8 cellular contexts compared by ENCODE assay signal in the genomic region with DNA sequence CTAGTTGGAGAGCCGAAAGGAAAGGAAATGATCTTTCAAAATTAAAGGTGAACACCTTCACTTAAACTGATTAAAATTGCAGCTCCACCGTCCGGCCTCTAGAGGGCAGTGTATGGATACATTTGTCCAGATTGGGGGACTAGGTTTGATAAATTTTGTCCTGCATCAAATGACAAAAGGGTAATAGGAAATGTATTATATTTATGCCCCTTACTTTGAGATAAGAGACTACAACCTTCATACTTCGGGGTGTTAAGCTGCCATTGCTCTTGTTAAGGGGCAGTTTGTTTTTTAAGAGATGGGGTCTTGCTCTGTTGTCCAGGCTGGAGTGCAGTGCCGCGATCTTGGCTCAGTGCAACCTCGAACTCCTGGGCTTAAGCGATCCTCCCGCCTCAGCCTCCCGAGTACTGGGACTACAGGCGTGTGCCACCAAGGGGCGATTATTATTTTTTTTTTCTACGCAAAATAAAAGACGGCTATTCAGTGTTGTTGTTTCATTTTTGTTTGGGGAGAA. TPM values are rescaled to one million over a fixed set of nuclear protein-coding genes. Genes with fewer than 3 reads are reported as not detected.
A peak's percentile ranks its signal among the peaks of the same experiment; 100 is the strongest.
DNase-seq lines count a peak whose midpoint lies in the region; ATAC-seq and TF ChIP-seq lines count a peak whose summit lies in the region.

No MANE protein-coding gene starts in this region.

- peak; percentile 83 for TF ChIP-seq CTCF in coronary artery (IDR thresholded peaks at IDR 0.05)

- H3K36me3 Mint-ChIP-seq in activated CD4-positive, alpha-beta T cell treated with anti-CD3 and anti-CD28 coated beads for 36 hours (ENCODE audit: low read depth), result peaks cover 14% of the 10 kb centered on the region

- intact Hi-C loops in activated CD4-positive, alpha-beta T cell treated with anti-CD3 and anti-CD28 coated beads for 36 hours (cut with DNase I, micrococcal nuclease), result loop anchor here (1.0 kb wide), 3 partner anchors 33 to 108 kb away; partner anchors contain the start of genes RPS26 (in 2 of the 2) and PA2G4 (in 1 of the 2)

- POLR2A ChIA-PET in activated CD4-positive, alpha-beta T cell treated with anti-CD3 and anti-CD28 coated beads for 36 hours (lab: Charles Lee), result interaction anchor here (0.7 to 1.3 kb wide), 7 partner anchors 14 to 270 kb away, joined by 3 to 6 read pairs (median 4); partner anchors contain the start of gene RAB5B

- H3K27ac Mint-ChIP-seq in activated CD4-positive, alpha-beta T cell treated with anti-CD3 and anti-CD28 coated beads for 36 hours, result peak overlapping the region; percentile 37

- H3K27ac ChIP-seq in coronary artery, result peak overlapping the region; percentile 57 to 91

- H3K4me1 Mint-ChIP-seq in activated CD4-positive, alpha-beta T cell treated with anti-CD3 and anti-CD28 coated beads for 36 hours, result peaks cover 20% of the 10 kb centered on the region

- CTCF ChIA-PET in activated CD4-positive, alpha-beta T cell treated with anti-CD3 and anti-CD28 coated beads for 36 hours (lab: Charles Lee), result interaction anchor here (0.6 to 5.8 kb wide), 40 partner anchors 11 to 1413 kb away, joined by 3 to 69 read pairs (median 5); partner anchors contain the start of genes IKZF4, PA2G4 and RAB5B

- H3K4me3 Mint-ChIP-seq in activated CD4-positive, alpha-beta T cell treated with anti-CD3 and anti-CD28 coated beads for 36 hours, result peak overlapping the region; percentile 56

- H3K4me3 ChIP-seq in coronary artery, result peak overlapping the region; percentile 84

- ATAC-seq in activated CD4-positive, alpha-beta T cell treated with anti-CD3 and anti-CD28 coated beads for 36 hours, result peak; percentile 61
- ATAC-seq in left lobe of liver (peak; percentile 59), HG02798 (IDR thresholded peaks at IDR 0.05; ENCODE audit: poor library complexity, unreplicated experiment) (no peak)

- peak; percentile 63 for DNase-seq in activated gamma-delta T cell treated with Interleukin-2 at 50 U/mL for 16 hours
- no peak for DNase-seq in activated gamma-delta T cell (lab: John Stamatoyannopoulos, UW)
- peak; percentile 57 for DNase-seq in NCI-H2227 treated with DMSO at 0.1 percent for 48 hours (lab: John Stamatoyannopoulos, UW)
- peak; percentile 79 for DNase-seq in activated CD4-positive, alpha-beta T cell treated with anti-CD3 and anti-CD28 coated beads for 36 hours
- no peak for DNase-seq in coronary artery (ENCODE audit: low spot score)
- DNase-seq in left lobe of liver (ENCODE audit: low spot score), result peak; percentile 64
- peak; percentile 32 to 34 for DNase-seq in stimulated activated CD4-positive, alpha-beta T cell treated with anti-CD3 and anti-CD28 coated beads, Interleukin-4, amount 100 ng/mL, for 48 hours (ENCODE audit: low read depth in 2 of 2)

- H3K9me3 Mint-ChIP-seq in activated CD4-positive, alpha-beta T cell treated with anti-CD3 and anti-CD28 coated beads for 36 hours (ENCODE audit: low read depth), result no peaks in the 10 kb centered on the region

- H3K27me3 Mint-ChIP-seq in activated CD4-positive, alpha-beta T cell treated with anti-CD3 and anti-CD28 coated beads for 36 hours, result peaks cover 3% of the 10 kb centered on the region

RNA-seq across cellular contexts. Expression of gene SUOX, which starts 0.8 kb away (rescaled TPM):
- 1 to 10 TPM; 2.9 to 3.4 TPM for total RNA-seq in activated CD4-positive, alpha-beta T cell treated with anti-CD3 and anti-CD28 coated beads for 36 hours
- total RNA-seq in left lobe of liver, result 56.1 TPM

RNA-seq across cellular contexts. Expression of gene RAB5B, which starts 22.4 kb away (rescaled TPM):
- 10 to 100 TPM; 33.2 to 35.1 TPM for total RNA-seq in activated CD4-positive, alpha-beta T cell treated with anti-CD3 and anti-CD28 coated beads for 36 hours
- total RNA-seq in left lobe of liver, result 46.5 TPM

RNA-seq across cellular contexts. Expression of gene IKZF4, which starts 24.6 kb away (rescaled TPM):
- total RNA-seq in activated CD4-positive, alpha-beta T cell treated with anti-CD3 and anti-CD28 coated beads for 36 hours, result 10 to 100 TPM; 14.9 to 16.3 TPM
- total RNA-seq in left lobe of liver, result 2.3 TPM

RNA-seq across cellular contexts. Expression of gene CDK2, which starts 29.6 kb away (rescaled TPM):
- 100 to 1,000 TPM; 104 to 149 TPM for total RNA-seq in activated CD4-positive, alpha-beta T cell treated with anti-CD3 and anti-CD28 coated beads for 36 hours
- total RNA-seq in left lobe of liver, result 11.0 TPM

RNA-seq across cellular contexts. Expression of gene PMEL, which starts 30.4 kb away (rescaled TPM):
- total RNA-seq in activated CD4-positive, alpha-beta T cell treated with anti-CD3 and anti-CD28 coated beads for 36 hours, result 1 to 10 TPM in 1 of 2 experiments, under 1 TPM in 1; 0.86 to 1.2 TPM
- 5.4 TPM for total RNA-seq in left lobe of liver

Comparison
In these comparisons a context has a peak if more than half of its experiments do, and no peak if none do; other contexts are left out.
1. DNase-seq: peak in activated gamma-delta T cell treated with Interleukin-2 at 50 U/mL for 16 hours (single experiment), NCI-H2227 treated with DMSO at 0.1 percent for 48 hours (single experiment), activated CD4-positive, alpha-beta T cell treated with anti-CD3 and anti-CD28 coated beads for 36 hours (single experiment), left lobe of liver (single experiment) and stimulated activated CD4-positive, alpha-beta T cell treated with anti-CD3 and anti-CD28 coated beads, Interleukin-4, amount 100 ng/mL, for 48 hours (2 of 2); none in activated gamma-delta T cell (single experiment) and coronary artery (single experiment).
2. RNA of gene SUOX, which starts 0.8 kb away (total RNA-seq): 56.1 TPM in left lobe of liver (single experiment); 2.9 to 3.4 TPM in activated CD4-positive, alpha-beta T cell treated with anti-CD3 and anti-CD28 coated beads for 36 hours; every median in the first group is over 10 times any median in the second.